ENCODE assay signal across 24 cellular contexts in genomic region chr2:28909655-28910054, GRCh38.
"Had no signal": no experiment of that assay in that cellular context is flagged by ENCODE, and none has a peak within 500 bp of the region (broad histone marks: within the 10 kb centered on the region; RNA-seq: fewer than 3 reads in every experiment).

No MANE protein-coding gene starts in this region.

- H3K4me2 ChIP-seq: SK-N-SH had no signal

- ATAC-seq: activated CD4-positive, CD25-positive, alpha-beta regulatory T cell treated with anti-CD3 and anti-CD28 coated beads, Interleukin-2, amount 50 U/mL, for 24 hours; activated CD8-positive, alpha-beta T cell treated with anti-CD3 and anti-CD28 coated beads for 36 hours; activated T-helper 17 cell treated with anti-CD3 and anti-CD28 coated beads, Interleukin-2, amount 50 U/mL, for 72 hours had no signal

- H3K4me3 ChIP-seq: cardiac muscle cell, MG63, Peyer's patch, SJCRH30 had no signal

- H3K4me1 Mint-ChIP-seq: activated naive CD4-positive, alpha-beta T cell treated with anti-CD3 and anti-CD28 coated beads, Interleukin-2, amount 10 ng/mL, durations not matched to agents 7 days and 5 days had no signal

- H3K27ac Mint-ChIP-seq: activated CD8-positive, alpha-beta T cell treated with anti-CD3 and anti-CD28 coated beads for 36 hours; activated naive CD4-positive, alpha-beta T cell treated with anti-CD3 and anti-CD28 coated beads, Interleukin-2, amount 10 ng/mL, durations not matched to agents 7 days and 5 days; activated T-helper 17 cell treated with anti-CD3 and anti-CD28 coated beads, Interleukin-2, amount 50 U/mL, for 72 hours had no signal

- H3K4me3 Mint-ChIP-seq: activated CD8-positive, alpha-beta T cell treated with anti-CD3 and anti-CD28 coated beads for 36 hours; activated naive CD4-positive, alpha-beta T cell treated with anti-CD3 and anti-CD28 coated beads, Interleukin-2, amount 10 ng/mL, durations not matched to agents 7 days and 5 days; activated T-helper 17 cell treated with anti-CD3 and anti-CD28 coated beads, Interleukin-2, amount 50 U/mL, for 72 hours; IgD-negative memory B cell had no signal

- H3K27me3 Mint-ChIP-seq: activated CD8-positive, alpha-beta T cell treated with anti-CD3 and anti-CD28 coated beads for 36 hours; activated naive CD4-positive, alpha-beta T cell treated with anti-CD3 and anti-CD28 coated beads, Interleukin-2, amount 10 ng/mL, durations not matched to agents 7 days and 5 days; activated T-helper 17 cell treated with anti-CD3 and anti-CD28 coated beads, Interleukin-2, amount 50 U/mL, for 72 hours; IgD-negative memory B cell had no signal

- DNase-seq: activated CD4-positive, alpha-beta T cell treated with anti-CD3 and anti-CD28 coated beads for 4 hours; activated CD8-positive, alpha-beta memory T cell treated with anti-CD3 and anti-CD28 coated beads, Interleukin-2, amount 50 U/mL, for 4 hours; activated CD8-positive, alpha-beta T cell treated with anti-CD3 and anti-CD28 coated beads for 36 hours; activated gamma-delta T cell; activated naive CD4-positive, alpha-beta T cell treated with anti-CD3 and anti-CD28 coated beads, Interleukin-2, amount 10 ng/mL, durations not matched to agents 7 days and 5 days; brain microvascular endothelial cell; MG63; MV-4-11; NCI-H1092 treated with DMSO at 0.1 percent for 48 hours; NCI-H1436 treated with DMSO at 0.1 percent for 48 hours; NCI-H187; NCI-H446; NCI-H524; Peyer's patch; Right ventricle myocardium superior; SJCRH30; SK-N-SH; T-helper 1 cell had no signal

- H3K9me3 Mint-ChIP-seq: activated CD8-positive, alpha-beta T cell treated with anti-CD3 and anti-CD28 coated beads for 36 hours; activated naive CD4-positive, alpha-beta T cell treated with anti-CD3 and anti-CD28 coated beads, Interleukin-2, amount 10 ng/mL, durations not matched to agents 7 days and 5 days; activated T-helper 17 cell treated with anti-CD3 and anti-CD28 coated beads, Interleukin-2, amount 50 U/mL, for 72 hours; IgD-negative memory B cell had no signal

- H3K4me1 ChIP-seq: Peyer's patch, SJCRH30 had no signal

- H3K27me3 ChIP-seq: brain microvascular endothelial cell, cardiac muscle cell, MG63, Peyer's patch, SJCRH30 had no signal

- H3K9me3 ChIP-seq: MG63, Peyer's patch, SJCRH30, SK-N-SH had no signal

- H3K27ac ChIP-seq: brain microvascular endothelial cell, cardiac muscle cell, Peyer's patch, RWPE1, SJCRH30, VCaP had no signal

- H3K9ac ChIP-seq: SK-N-SH had no signal
